7 cellular contexts compared by ENCODE assay signal in genomic region chrX:128425546-128425945, GRCh38.
"Had no signal": no experiment of that assay in that cellular context is flagged by ENCODE, and none has a peak within 500 bp of the region (broad histone marks: within the 10 kb centered on the region; RNA-seq: fewer than 3 reads in every experiment).

No MANE protein-coding gene starts in this region.

- H3K27ac ChIP-seq: HL-60, KMS-11 had no signal

- H3K4me3 ChIP-seq: K562 had no signal

- DNase-seq: IMR-90, KBM-7, KG1 had no signal

- ATAC-seq: HepG2, K562 had no signal
